ENCODE assay signal across 8 cellular contexts in genomic region chr12:48925218-48925871, GRCh38.
DNase-seq lines count a peak whose midpoint lies in the region; ATAC-seq and TF ChIP-seq lines count a peak whose summit lies in the region.

TSS of gene FKBP11 (minus strand) at chr12:48925492. CDS start at chr12:48925428, 64 bp downstream.

- ATAC-seq in GM21526 (IDR thresholded peaks at IDR 0.05; ENCODE audit: low FRiP score, unreplicated experiment): peak; percentile 71

- H3K27me3 ChIP-seq in KMS-11 (ENCODE audit: insufficient read depth, low read depth) (no peaks in the 10 kb centered on the region), muscle layer of colon (ENCODE audit: control insufficient read depth in 1 of 2, insufficient read depth in 2 of 2, low read length in 2 of 2) (no peaks in the 10 kb centered on the region)

- H3K27ac ChIP-seq in KMS-11 (peak within 1 kb of the TSS; percentile 85), muscle layer of colon (ENCODE audit: low read depth, low read length) (peak within 1 kb of the TSS; percentile 56)

- H3K4me2 ChIP-seq in KMS-11: peak within 1 kb of the TSS; percentile 86

- no peaks in the 10 kb centered on the region for H3K9me3 ChIP-seq in muscle layer of colon (ENCODE audit: low read length)

- H2AFZ ChIP-seq in KMS-11 (ENCODE audit: low read depth): peak within 1 kb of the TSS; percentile 79

- no peaks in the 10 kb centered on the region for H4K20me1 ChIP-seq in KMS-11 (ENCODE audit: insufficient read depth)

- TF ChIP-seq CTCF in KMS-11 (conservative IDR thresholded peaks at IDR 0.05; ENCODE audit: low read depth, low read length): no peak

- H3K9ac ChIP-seq in KMS-11: peak within 1 kb of the TSS; percentile 100
- no peak within 1 kb of the TSS for H3K9ac ChIP-seq in muscle layer of colon (ENCODE audit: low read length)

- H3K4me3 ChIP-seq in KMS-11 (IDR thresholded peaks at IDR 0.05; ENCODE audit: insufficient read depth, low read depth, low read length) (no peak within 1 kb of the TSS), muscle layer of colon (ENCODE audit: low read depth in 1 of 2, low read length in 2 of 2) (peak within 1 kb of the TSS; percentile 85 to 93)

- H3K36me3 ChIP-seq in KMS-11 (ENCODE audit: insufficient read depth) (no peaks in the 10 kb centered on the region), muscle layer of colon (ENCODE audit: insufficient read depth, low read length) (peaks cover 5% of the 10 kb centered on the region)

- H3K4me1 ChIP-seq in KMS-11 (ENCODE audit: low read depth, poor library complexity, severe bottlenecking) (peaks cover 28% of the 10 kb centered on the region), muscle layer of colon (ENCODE audit: insufficient read depth, low read length) (peaks cover 4% of the 10 kb centered on the region)

- peak; percentile 8 for DNase-seq in COLO668 (lab: John Stamatoyannopoulos, UW; ENCODE audit: unreplicated experiment)
- DNase-seq in activated CD8-positive, alpha-beta memory T cell treated with anti-CD3 and anti-CD28 coated beads for 48 hours (ENCODE audit: low read depth in 2 of 3, low spot score in 2 of 3): peak; percentile 49 to 58 (median 55)
- peak; percentile 60 for DNase-seq in epidermal melanocyte (ENCODE audit: insufficient read length, low spot score)
- DNase-seq in stimulated activated CD8-positive, alpha-beta memory T cell treated with anti-CD3 and anti-CD28 coated beads, Interleukin-7, amount 100 ng/mL, for 48 hours (ENCODE audit: extremely low read depth in 1 of 2, low read depth in 1 of 2): peak; percentile 68 to 78
- DNase-seq in MV-4-11 (lab: John Stamatoyannopoulos, UW): no peak

- no peaks in the 10 kb centered on the region for H3K79me2 ChIP-seq in KMS-11 (ENCODE audit: insufficient read depth, low read depth)
